ENCODE assay signal across 16 cellular contexts in genomic region chr3:42166214-42166613, GRCh38.
A peak's percentile ranks its signal among the peaks of the same experiment; 100 is the strongest.
DNase-seq lines count a peak whose midpoint lies in the region; ATAC-seq and TF ChIP-seq lines count a peak whose summit lies in the region.
"Had no signal": no experiment of that assay in that cellular context is flagged by ENCODE, and none has a peak within 500 bp of the region (broad histone marks: within the 10 kb centered on the region; RNA-seq: fewer than 3 reads in every experiment).

No MANE protein-coding gene starts in this region.

- ATAC-seq in heart left ventricle (peak in 3 of 4 donors; percentile 5 to 24 (median 21)), right cardiac atrium (no peak), HG02763 (IDR thresholded peaks at IDR 0.05; ENCODE audit: unreplicated experiment) (no peak), aorta (ENCODE audit: low FRiP score) (no peak)
- ATAC-seq: A549 had no signal

- H3K27ac Mint-ChIP-seq in type B pancreatic cell, result peak overlapping the region; percentile 82

- no peak overlapping the region for H4K12ac ChIP-seq in trophoblast cell (ENCODE audit: low read depth, low read length)

- no peak for TF ChIP-seq CTCF in heart left ventricle (IDR thresholded peaks at IDR 0.05)
- TF ChIP-seq CTCF in colonic mucosa (IDR thresholded peaks at IDR 0.05), result no peak
- TF ChIP-seq CTCF in type B pancreatic cell (conservative IDR thresholded peaks at IDR 0.05), result no peak

- no peak overlapping the region for H3K18ac ChIP-seq in trophoblast cell (ENCODE audit: low read length)

- 51 to 59% (median 52%) methylated on average over 3 of the region's 3 CpGs for WGBS in heart left ventricle, 4 donors
- 70% methylated on average over 3 of the region's 3 CpGs for WGBS in right cardiac atrium
- WGBS in trophoblast cell (ENCODE audit: extremely low coverage, insufficient coverage, insufficient read length), result no CpG with 5 or more reads among the region's 3 CpGs
- WGBS in aorta, 2 donors, result 35 to 46% methylated on average over 3 of the region's 3 CpGs

- no peak overlapping the region for H3K14ac ChIP-seq in trophoblast cell (ENCODE audit: low read length)

- peaks cover 3% of the 10 kb centered on the region for H3K79me1 ChIP-seq in trophoblast cell (ENCODE audit: low read length)

- TF ChIP-seq POLR2A in heart left ventricle (IDR thresholded peaks at IDR 0.05), result no peak
- no peak for TF ChIP-seq POLR2A in erythroblast (IDR thresholded peaks at IDR 0.05; ENCODE audit: low read length)

- no peak overlapping the region for H3K23ac ChIP-seq in trophoblast cell (ENCODE audit: low read length)

- H3K27ac ChIP-seq in heart left ventricle (peak overlapping the region in 6 of 12 donors; percentile 1 to 43 (median 16)), right cardiac atrium (ENCODE audit: low read length) (no peak overlapping the region), colonic mucosa (peak overlapping the region; percentile 36), trophoblast cell (ENCODE audit: low read depth, low read length) (no peak overlapping the region), aorta (ENCODE audit: low read depth in 1 of 2, low read length in 2 of 2) (no peak overlapping the region)
- H3K27ac ChIP-seq: A549 had no signal

- no peak overlapping the region for H2BK12ac ChIP-seq in trophoblast cell (ENCODE audit: low read length)

- no peak overlapping the region for H4K8ac ChIP-seq in trophoblast cell (ENCODE audit: low read depth, low read length)

- peaks cover 5% of the 10 kb centered on the region for H3K36me3 Mint-ChIP-seq in type B pancreatic cell

- peak overlapping the region; percentile 5 for H3K4me3 Mint-ChIP-seq in type B pancreatic cell

- H3K9me3 ChIP-seq in heart left ventricle (no peaks in the 10 kb centered on the region), right cardiac atrium (ENCODE audit: control insufficient read depth, low read length) (no peaks in the 10 kb centered on the region), colonic mucosa (no peaks in the 10 kb centered on the region), trophoblast cell (ENCODE audit: insufficient read depth, low read depth, low read length) (no peaks in the 10 kb centered on the region), aorta (ENCODE audit: control insufficient read depth, low read length) (no peaks in the 10 kb centered on the region)
- H3K9me3 ChIP-seq: A549 had no signal

- H3K4me1 ChIP-seq in heart left ventricle, result peaks cover 10 to 100% (median 60%) of the 10 kb centered on the region in 12 donors
- peaks cover 28% of the 10 kb centered on the region for H3K4me1 ChIP-seq in right cardiac atrium (ENCODE audit: control insufficient read depth, insufficient read depth, low read length)
- H3K4me1 ChIP-seq in colonic mucosa, result peaks cover 12% of the 10 kb centered on the region
- H3K4me1 ChIP-seq in trophoblast cell (ENCODE audit: control insufficient read depth in 1 of 2, insufficient read depth in 2 of 2, low read length in 2 of 2), result peaks cover 11 to 21% of the 10 kb centered on the region in 2 experiments
- H3K4me1 ChIP-seq in aorta (ENCODE audit: control insufficient read depth in 1 of 2, insufficient read depth in 2 of 2, low read length in 2 of 2), result peaks cover 0 to 3% of the 10 kb centered on the region in 2 donors

- peak overlapping the region; percentile 77 for H3K4ac ChIP-seq in trophoblast cell (ENCODE audit: low read depth, low read length)

- no peak overlapping the region for H3K4me3 ChIP-seq in heart left ventricle
- H3K4me3 ChIP-seq in right cardiac atrium (ENCODE audit: low read length), result no peak overlapping the region
- no peak overlapping the region for H3K4me3 ChIP-seq in colonic mucosa
- no peak overlapping the region for H3K4me3 ChIP-seq in trophoblast cell (ENCODE audit: low read depth, low read length)
- H3K4me3 ChIP-seq in aorta (ENCODE audit: low read length in 2 of 2), result no peak overlapping the region
- H3K4me3 ChIP-seq: A549 had no signal

- no peak overlapping the region for H3K9ac ChIP-seq in colonic mucosa (ENCODE audit: low read depth in 2 of 2, low read length in 2 of 2)
- no peak overlapping the region for H3K9ac ChIP-seq in trophoblast cell (ENCODE audit: low read length)

- no peak overlapping the region for H2AFZ ChIP-seq in trophoblast cell (ENCODE audit: insufficient read depth, low read length, poor library complexity)

- no peak for DNase-seq in heart left ventricle
- DNase-seq in right cardiac atrium, result no peak
- no peak for DNase-seq in colonic mucosa
- DNase-seq in trophoblast cell, result no peak
- DNase-seq in type B pancreatic cell (ENCODE audit: extremely low spot score, unreplicated experiment), result no peak
- no peak for DNase-seq in aorta
- no peak for DNase-seq in erythroblast (lab: John Stamatoyannopoulos, UW)
- DNase-seq: GOT3; NCI-H1417 treated with DMSO at 0.1 percent for 48 hours; NCI-H1930; NCI-H526 treated with DMSO at 0.1 percent for 48 hours; NK-92 treated with Interleukin-12 subunit alpha and Interleukin-12 subunit beta, amount 100 ng/mL, for 24 hours; OCI-M1; RPMI8226 had no signal

- H3K4me1 Mint-ChIP-seq in type B pancreatic cell (ENCODE audit: unreplicated experiment), result peaks cover 32% of the 10 kb centered on the region

- H2AK5ac ChIP-seq in trophoblast cell (ENCODE audit: low read length), result no peak overlapping the region

- no peak overlapping the region for H4K91ac ChIP-seq in trophoblast cell (ENCODE audit: low read depth, low read length)

- H2BK5ac ChIP-seq in trophoblast cell (ENCODE audit: low read depth, low read length, poor library complexity), result no peak overlapping the region

- no peaks in the 10 kb centered on the region for H3K9me3 Mint-ChIP-seq in type B pancreatic cell

- H3K4me2 ChIP-seq in trophoblast cell (ENCODE audit: low read length), result no peak overlapping the region
- H3K4me2 ChIP-seq: A549 had no signal

- no peak overlapping the region for H2BK120ac ChIP-seq in trophoblast cell (ENCODE audit: insufficient read depth, low read length, poor library complexity)

- peaks cover 3% of the 10 kb centered on the region for H3K79me2 ChIP-seq in trophoblast cell (ENCODE audit: control insufficient read depth, insufficient read depth, low read length, poor library complexity)

- intact Hi-C loops in heart left ventricle (cut with DNase I), result no loop called here
- intact Hi-C loops in right cardiac atrium (cut with DNase I), result loop anchor here in 1 of 4 donors (10.0 kb wide), 1 partner anchor 51 kb away; no protein-coding TSS in a partner anchor
- intact Hi-C loops in colonic mucosa (cut with DNase I), result no loop called here
- intact Hi-C loops in aorta (cut with DNase I), result no loop called here

- no peaks in the 10 kb centered on the region for H3K36me3 ChIP-seq in heart left ventricle
- H3K36me3 ChIP-seq in colonic mucosa, result no peaks in the 10 kb centered on the region
- H3K36me3 ChIP-seq in trophoblast cell (ENCODE audit: control insufficient read depth in 1 of 2, insufficient read depth in 2 of 2, low read length in 2 of 2), result no peaks in the 10 kb centered on the region
- no peaks in the 10 kb centered on the region for H3K36me3 ChIP-seq in aorta (ENCODE audit: control insufficient read depth in 1 of 2, insufficient read depth in 2 of 2, low read length in 1 of 2)

- no peaks in the 10 kb centered on the region for H3K27me3 Mint-ChIP-seq in type B pancreatic cell

- H3K27me3 ChIP-seq in heart left ventricle, result no peaks in the 10 kb centered on the region
- H3K27me3 ChIP-seq in right cardiac atrium (ENCODE audit: control insufficient read depth, insufficient read depth), result no peaks in the 10 kb centered on the region
- H3K27me3 ChIP-seq in colonic mucosa, result no peaks in the 10 kb centered on the region
- no peaks in the 10 kb centered on the region for H3K27me3 ChIP-seq in trophoblast cell (ENCODE audit: insufficient read depth, low read length)
- H3K27me3 ChIP-seq in aorta (ENCODE audit: control insufficient read depth in 1 of 2, insufficient read depth in 2 of 2, low read length in 1 of 2), result no peaks in the 10 kb centered on the region

Comparison
In these comparisons a context has a peak if more than half of its experiments do, and no peak if none do; other contexts are left out.
1. ATAC-seq: peak in heart left ventricle (3 of 4); none in right cardiac atrium (0 of 2), HG02763 (single experiment) and aorta (single experiment).